ENCODE assay signal across 2 cellular contexts in the genomic region with DNA sequence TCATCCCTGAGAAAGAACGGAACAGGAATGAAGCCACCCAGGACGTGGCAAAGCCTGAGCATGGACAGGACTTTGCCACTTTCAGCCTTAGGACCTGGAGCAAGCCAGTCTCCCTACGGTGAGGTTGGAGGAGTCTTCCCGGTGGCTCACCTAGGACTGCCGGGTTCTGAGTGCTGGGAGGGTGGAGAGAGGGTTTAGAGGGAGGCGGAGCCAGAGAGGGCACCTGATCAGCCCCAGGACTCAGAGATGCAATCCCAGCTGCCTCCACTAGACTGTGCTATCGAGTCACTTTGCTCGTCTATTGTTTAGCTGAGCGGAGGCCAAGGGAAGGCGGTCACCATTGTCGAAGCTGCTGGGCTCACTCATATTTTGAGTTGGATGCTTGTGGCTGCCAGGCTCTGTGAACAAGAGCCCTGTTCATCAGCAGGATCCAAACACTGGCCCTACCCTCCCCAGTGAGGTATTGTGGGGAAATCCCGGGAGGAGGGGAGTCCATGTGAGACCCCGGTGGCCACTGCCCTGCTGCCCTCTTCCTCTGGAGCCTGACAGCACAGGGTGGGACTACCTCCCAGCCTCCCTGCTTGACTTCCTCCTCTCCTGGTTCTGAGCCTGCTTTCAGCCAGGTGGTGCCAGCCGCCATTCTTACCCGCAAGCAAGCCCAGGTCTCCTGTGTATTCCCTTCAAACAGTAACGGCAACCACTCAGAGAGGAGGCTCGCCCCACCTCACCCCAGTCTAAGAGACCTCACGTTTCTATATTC.
TF ChIP-seq lines count a peak whose summit lies in the region.

No MANE protein-coding gene starts in this region.

TF ChIP-seq in A549, 52 proteins besides CTCF, POLR2A, EP300 and RAD21:
- TF ChIP-seq BHLHE40 (IDR thresholded peaks at IDR 0.05; ENCODE audit: low read depth, low read length) (no peak), MAX (IDR thresholded peaks at IDR 0.05) (peak; percentile 52; the same call in 1 of the 2 replicates), NR3C1 (IDR thresholded peaks at IDR 0.05) (no peak), FOXS1 (CRISPR knock-in tag; IDR thresholded peaks at IDR 0.05) (no peak), USF2 (IDR thresholded peaks at IDR 0.05) (peak; percentile 77), E2F6 (IDR thresholded peaks at IDR 0.05; ENCODE audit: borderline replicate concordance, low read depth) (no peak), SMC3 (IDR thresholded peaks at IDR 0.05) (peak; percentile 67), HOXB13 (CRISPR knock-in tag; IDR thresholded peaks at IDR 0.05; ENCODE audit: low read depth) (no peak)
- TF ChIP-seq, protein P1, sequence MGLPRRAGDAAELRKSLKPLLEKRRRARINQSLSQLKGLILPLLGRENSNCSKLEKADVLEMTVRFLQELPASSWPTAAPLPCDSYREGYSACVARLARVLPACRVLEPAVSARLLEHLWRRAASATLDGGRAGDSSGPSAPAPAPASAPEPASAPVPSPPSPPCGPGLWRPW (IDR thresholded peaks at IDR 0.05), result no peak

TF ChIP-seq in K562, 482 proteins besides CTCF, POLR2A, EP300 and RAD21 (continues in another document):
- TF ChIP-seq ZFP91 (CRISPR knock-in tag; IDR thresholded peaks at IDR 0.05) (no peak), NUFIP1 (IDR thresholded peaks at IDR 0.05; ENCODE audit: partially characterized antibody) (no peak), TAF9B (IDR thresholded peaks at IDR 0.05; ENCODE audit: partially characterized antibody) (no peak), TFAP4 (CRISPR knock-in tag; IDR thresholded peaks at IDR 0.05; ENCODE audit: borderline replicate concordance) (peak; percentile 55; the same call in 1 of the 2 replicates), SMARCC2 (IDR thresholded peaks at IDR 0.05; ENCODE audit: low read depth) (no peak), ZNF318 (IDR thresholded peaks at IDR 0.05; ENCODE audit: borderline replicate concordance in 1 of 2, low read depth in 1 of 2) (no peak), NCOR1 (IDR thresholded peaks at IDR 0.05) (no peak), KLF6 (CRISPR knock-in tag; IDR thresholded peaks at IDR 0.05; ENCODE audit: borderline replicate concordance) (no peak), EZH2 (IDR thresholded peaks at IDR 0.05; ENCODE audit: borderline replicate concordance, low read depth, low read length) (no peak), ETS2 (tag; IDR thresholded peaks at IDR 0.05; ENCODE audit: borderline replicate concordance, poor library complexity, severe bottlenecking) (no peak), HDAC3 (IDR thresholded peaks at IDR 0.05; ENCODE audit: borderline replicate concordance, partially characterized antibody) (no peak), XRCC4 (IDR thresholded peaks at IDR 0.05; ENCODE audit: extremely low read depth, insufficient read depth, insufficient read length) (no peak), FOS (IDR thresholded peaks at IDR 0.05; ENCODE audit: extremely low read depth, insufficient read length) (no peak), ZBTB34 (CRISPR knock-in tag; IDR thresholded peaks at IDR 0.05) (no peak), ZNF134 (CRISPR knock-in tag; conservative IDR thresholded peaks at IDR 0.05) (no peak), ATF7 (IDR thresholded peaks at IDR 0.05) (peak; percentile 29; the same call in 1 of the 2 replicates), ZNF717 (CRISPR knock-in tag; IDR thresholded peaks at IDR 0.05) (no peak), BRD9 (IDR thresholded peaks at IDR 0.05; ENCODE audit: low read depth, partially characterized antibody) (no peak), TBP (optimal IDR thresholded peaks at IDR 0.05; ENCODE audit: low read depth, low read length) (peak; percentile 38), HMGXB4 (CRISPR knock-in tag; IDR thresholded peaks at IDR 0.05) (no peak), TRIM24 (IDR thresholded peaks at IDR 0.05) (no peak), RAD51 (IDR thresholded peaks at IDR 0.05; ENCODE audit: borderline replicate concordance, low read depth) (peak; percentile 81), CTBP1 (IDR thresholded peaks at IDR 0.05; ENCODE audit: borderline replicate concordance) (peak; percentile 63), KLF16 (IDR thresholded peaks at IDR 0.05) (peak; percentile 44; the same call in 1 of the 2 replicates), ARID3B (CRISPR knock-in tag; IDR thresholded peaks at IDR 0.05; ENCODE audit: borderline replicate concordance) (no peak), PHB2 (IDR thresholded peaks at IDR 0.05; ENCODE audit: low read depth) (no peak), SP1 (CRISPR knock-in tag; IDR thresholded peaks at IDR 0.05) (no peak), POU5F1 (IDR thresholded peaks at IDR 0.05; ENCODE audit: borderline replicate concordance, low read depth, low read length, partially characterized antibody) (no peak), ARNT (IDR thresholded peaks at IDR 0.05) (peak in 1 of 2 experiments; percentile 29; a peak in 1 of 4 replicates), TFAM (CRISPR knock-in tag; conservative IDR thresholded peaks at IDR 0.05) (no peak), NELFE (IDR thresholded peaks at IDR 0.05; ENCODE audit: insufficient read depth, insufficient read length) (no peak)
- TF ChIP-seq, protein P2, sequence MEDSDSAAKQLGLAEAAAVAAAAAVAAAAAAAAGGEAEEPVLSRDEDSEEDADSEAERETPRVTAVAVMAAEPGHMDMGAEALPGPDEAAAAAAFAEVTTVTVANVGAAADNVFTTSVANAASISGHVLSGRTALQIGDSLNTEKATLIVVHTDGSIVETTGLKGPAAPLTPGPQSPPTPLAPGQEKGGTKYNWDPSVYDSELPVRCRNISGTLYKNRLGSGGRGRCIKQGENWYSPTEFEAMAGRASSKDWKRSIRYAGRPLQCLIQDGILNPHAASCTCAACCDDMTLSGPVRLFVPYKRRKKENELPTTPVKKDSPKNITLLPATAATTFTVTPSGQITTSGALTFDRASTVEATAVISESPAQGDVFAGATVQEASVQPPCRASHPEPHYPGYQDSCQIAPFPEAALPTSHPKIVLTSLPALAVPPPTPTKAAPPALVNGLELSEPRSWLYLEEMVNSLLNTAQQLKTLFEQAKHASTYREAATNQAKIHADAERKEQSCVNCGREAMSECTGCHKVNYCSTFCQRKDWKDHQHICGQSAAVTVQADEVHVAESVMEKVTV (CRISPR knock-in tag; IDR thresholded peaks at IDR 0.05), result no peak
- TF ChIP-seq, protein P3, sequence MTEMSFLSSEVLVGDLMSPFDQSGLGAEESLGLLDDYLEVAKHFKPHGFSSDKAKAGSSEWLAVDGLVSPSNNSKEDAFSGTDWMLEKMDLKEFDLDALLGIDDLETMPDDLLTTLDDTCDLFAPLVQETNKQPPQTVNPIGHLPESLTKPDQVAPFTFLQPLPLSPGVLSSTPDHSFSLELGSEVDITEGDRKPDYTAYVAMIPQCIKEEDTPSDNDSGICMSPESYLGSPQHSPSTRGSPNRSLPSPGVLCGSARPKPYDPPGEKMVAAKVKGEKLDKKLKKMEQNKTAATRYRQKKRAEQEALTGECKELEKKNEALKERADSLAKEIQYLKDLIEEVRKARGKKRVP (CRISPR knock-in tag; IDR thresholded peaks at IDR 0.05), result no peak
